6 cellular contexts compared by ENCODE assay signal in the genomic region with DNA sequence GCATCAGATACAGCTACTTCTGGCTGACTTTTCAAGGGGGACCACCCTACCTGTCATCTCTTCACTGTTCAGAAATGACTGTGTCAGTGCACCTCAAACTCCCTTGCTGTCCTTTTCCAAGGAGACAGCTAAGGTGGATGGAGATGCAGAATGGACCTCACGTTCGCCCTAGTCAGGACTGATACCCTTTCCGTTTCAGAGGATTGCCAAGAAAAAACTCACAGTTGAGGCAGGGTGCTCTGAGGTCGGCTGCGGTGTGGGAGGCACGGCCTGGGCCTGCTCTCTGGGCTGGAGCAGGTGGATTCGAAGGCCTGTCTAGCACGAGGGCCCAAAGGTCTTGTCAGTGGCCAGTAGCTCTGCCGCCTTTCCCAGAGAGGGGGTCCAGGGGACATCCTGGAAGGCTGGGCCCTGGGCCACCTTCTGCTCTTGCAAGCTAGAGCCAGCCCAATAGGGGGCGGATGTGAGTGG. TPM values are rescaled to one million over a fixed set of nuclear protein-coding genes. Genes with fewer than 3 reads are reported as not detected.
A peak's percentile ranks its signal among the peaks of the same experiment; 100 is the strongest.
DNase-seq lines count a peak whose midpoint lies in the region; ATAC-seq and TF ChIP-seq lines count a peak whose summit lies in the region.

No MANE protein-coding gene starts in this region.

- no peak for ATAC-seq in naive thymus-derived CD8-positive, alpha-beta T cell

- H3K4me3 ChIP-seq in HUES64 (ENCODE audit: low read length): peak overlapping the region; percentile 81
- H3K4me3 ChIP-seq in astrocyte of the cerebellum (ENCODE audit: low read depth, low read length): peak overlapping the region; percentile 40

- peaks cover 0 to 4% (median 1%) of the 10 kb centered on the region in 3 donors for H3K27me3 Mint-ChIP-seq in CD14-positive monocyte (ENCODE audit: low read depth in 3 of 3)
- H3K27me3 Mint-ChIP-seq in naive thymus-derived CD8-positive, alpha-beta T cell: no peaks in the 10 kb centered on the region

- in situ Hi-C loops in astrocyte of the cerebellum (cut with HindIII; ENCODE audit: low sequenced_read_pairs): loop anchor here (25.0 kb wide), 1 partner anchor 131 kb away; no protein-coding TSS in a partner anchor

- peak; percentile 81 for TF ChIP-seq CTCF in CD14-positive monocyte (IDR thresholded peaks at IDR 0.05)
- peak; percentile 58 for TF ChIP-seq CTCF in astrocyte of the cerebellum (IDR thresholded peaks at IDR 0.05; ENCODE audit: low read depth, low read length, missing control alignments)

- peaks cover 39% of the 10 kb centered on the region for H3K4me1 Mint-ChIP-seq in CD14-positive monocyte
- peaks cover 22 to 58% (median 48%) of the 10 kb centered on the region in 4 donors for H3K4me1 Mint-ChIP-seq in naive thymus-derived CD8-positive, alpha-beta T cell

- peak overlapping the region; percentile 88 to 95 for H3K4me3 Mint-ChIP-seq in CD14-positive monocyte
- peak overlapping the region; percentile 87 to 99 (median 96) for H3K4me3 Mint-ChIP-seq in naive thymus-derived CD8-positive, alpha-beta T cell

- peaks cover 0 to 3% (median 0%) of the 10 kb centered on the region in 7 donors for H3K9me3 Mint-ChIP-seq in CD14-positive monocyte
- H3K9me3 Mint-ChIP-seq in naive thymus-derived CD8-positive, alpha-beta T cell: no peaks in the 10 kb centered on the region

- WGBS in HUES64: 62% methylated on average over 10 of the region's 10 CpGs

- DNase-seq in CD14-positive monocyte (ENCODE audit: low spot score) (no peak), astrocyte of the cerebellum (ENCODE audit: low read depth) (no peak), NCI-H1694 (lab: John Stamatoyannopoulos, UW) (no peak), NCI-H524 (lab: John Stamatoyannopoulos, UW) (no peak)
- DNase-seq in naive thymus-derived CD8-positive, alpha-beta T cell: peak in 3 of 10 donors; percentile 63 to 78 (median 71)

- H3K9me3 ChIP-seq in HUES64 (ENCODE audit: insufficient read depth, low read depth, low read length): no peaks in the 10 kb centered on the region

- intact Hi-C loops in CD14-positive monocyte (cut with micrococcal nuclease): no loop called here

- H3K36me3 Mint-ChIP-seq in CD14-positive monocyte: peaks cover 35 to 41% of the 10 kb centered on the region in 2 donors
- H3K36me3 Mint-ChIP-seq in naive thymus-derived CD8-positive, alpha-beta T cell: peaks cover 0 to 37% (median 10%) of the 10 kb centered on the region in 3 donors

- peaks cover 29% of the 10 kb centered on the region for H3K36me3 ChIP-seq in HUES64 (ENCODE audit: insufficient read depth, low read length)

- H3K27me3 ChIP-seq in HUES64 (ENCODE audit: insufficient read depth, low read length): no peaks in the 10 kb centered on the region

- peak overlapping the region in 3 of 7 donors; percentile 51 to 76 (median 72) for H3K27ac Mint-ChIP-seq in CD14-positive monocyte
- peak overlapping the region; percentile 91 to 99 (median 94) for H3K27ac Mint-ChIP-seq in naive thymus-derived CD8-positive, alpha-beta T cell

- H3K4me1 ChIP-seq in HUES64 (ENCODE audit: insufficient read depth, low read length): peaks cover 11% of the 10 kb centered on the region; the same call in 1 of the 2 replicates

- peak overlapping the region; percentile 88 for H3K27ac ChIP-seq in HUES64 (ENCODE audit: low read depth, low read length)

- POLR2A ChIA-PET in naive thymus-derived CD8-positive, alpha-beta T cell (lab: Charles Lee): interaction anchor here (0.6 to 4.2 kb wide), 16 partner anchors 8 to 152 kb away, joined by 3 to 32 read pairs (median 4); partner anchors contain the start of genes CREB3, GBA2, HINT2 and RGP1

- H3K9ac ChIP-seq in HUES64 (ENCODE audit: low read depth, low read length): peak overlapping the region; percentile 91

RNA-seq across cellular contexts. Expression of gene MSMP, which starts 2.2 kb away (rescaled TPM):
- not detected for polyA plus RNA-seq in CD14-positive monocyte
- polyA plus RNA-seq in HUES64 (2013, experiment 1 of 2): not detected
- not detected for polyA plus RNA-seq in HUES64 (2013, experiment 2 of 2)
- total RNA-seq in naive thymus-derived CD8-positive, alpha-beta T cell: 1 to 10 TPM in 1 of 2 experiments, under 1 TPM in 1; 0.88 to 1.7 TPM
- 1 to 10 TPM in 1 of 3 donors, not detected in 2; 1.3 TPM for polyA plus RNA-seq in naive thymus-derived CD8-positive, alpha-beta T cell

RNA-seq across cellular contexts. Expression of gene RGP1, which starts 7.2 kb away (rescaled TPM):
- polyA plus RNA-seq in CD14-positive monocyte: 1 to 10 TPM; 2.3 to 3.3 TPM
- polyA plus RNA-seq in HUES64 (2013, experiment 1 of 2): 10.1 TPM
- 12.2 TPM for polyA plus RNA-seq in HUES64 (2013, experiment 2 of 2)
- 10 to 100 TPM; 30.7 to 31.7 TPM for total RNA-seq in naive thymus-derived CD8-positive, alpha-beta T cell
- 1 to 10 TPM; 6.8 to 9.6 (median 8.1) TPM for polyA plus RNA-seq in naive thymus-derived CD8-positive, alpha-beta T cell

RNA-seq across cellular contexts. Expression of gene GBA2, which starts 7.3 kb away (rescaled TPM):
- polyA plus RNA-seq in CD14-positive monocyte: 10 to 100 TPM; 18.1 to 26.4 TPM
- 55.4 TPM for polyA plus RNA-seq in HUES64 (2013, experiment 1 of 2)
- 58.4 TPM for polyA plus RNA-seq in HUES64 (2013, experiment 2 of 2)
- 10 to 100 TPM; 56.7 to 65.4 TPM for total RNA-seq in naive thymus-derived CD8-positive, alpha-beta T cell
- 10 to 100 TPM; 14.8 to 28.3 (median 22.0) TPM for polyA plus RNA-seq in naive thymus-derived CD8-positive, alpha-beta T cell

RNA-seq across cellular contexts. Expression of gene CREB3, which starts 23.8 kb away (rescaled TPM):
- 10 to 100 TPM; 32.2 to 38.7 TPM for polyA plus RNA-seq in CD14-positive monocyte
- polyA plus RNA-seq in HUES64 (2013, experiment 1 of 2): 22.6 TPM
- polyA plus RNA-seq in HUES64 (2013, experiment 2 of 2): 20.9 TPM
- total RNA-seq in naive thymus-derived CD8-positive, alpha-beta T cell: 10 to 100 TPM; 17.1 to 19.5 TPM
- polyA plus RNA-seq in naive thymus-derived CD8-positive, alpha-beta T cell: 10 to 100 TPM; 29.8 to 40.3 (median 33.1) TPM

RNA-seq across cellular contexts. Expression of gene TLN1, which starts 24.3 kb away (rescaled TPM):
- 10 to 100 TPM; 46.6 to 93.0 TPM for polyA plus RNA-seq in CD14-positive monocyte
- polyA plus RNA-seq in HUES64 (2013, experiment 1 of 2): 38.5 TPM
- polyA plus RNA-seq in HUES64 (2013, experiment 2 of 2): 48.8 TPM
- total RNA-seq in naive thymus-derived CD8-positive, alpha-beta T cell: 100 to 1,000 TPM; 204 to 233 TPM
- polyA plus RNA-seq in naive thymus-derived CD8-positive, alpha-beta T cell: 10 to 100 TPM; 32.9 to 88.9 (median 36.4) TPM
